Comparison of ENCODE assay signal across 8 cellular contexts in genomic region chr4:107931775-107932321, GRCh38. TPM values are rescaled to one million over a fixed set of nuclear protein-coding genes. Genes with fewer than 3 reads are reported as not detected.
A peak's percentile ranks its signal among the peaks of the same experiment; 100 is the strongest.
DNase-seq lines count a peak whose midpoint lies in the region; ATAC-seq and TF ChIP-seq lines count a peak whose summit lies in the region.

No MANE protein-coding gene starts in this region.

- H3K9me3 ChIP-seq in neuron (ENCODE audit: low read length): no peaks in the 10 kb centered on the region

- peaks cover 8% of the 10 kb centered on the region for H3K27me3 Mint-ChIP-seq in endothelial cell (ENCODE audit: unreplicated experiment)

- no peaks in the 10 kb centered on the region for H3K36me3 Mint-ChIP-seq in endothelial cell (ENCODE audit: low read depth, unreplicated experiment)

- ATAC-seq in GM19043 (IDR thresholded peaks at IDR 0.05; ENCODE audit: low read depth, unreplicated experiment): peak; percentile 19
- ATAC-seq in HG03139 (IDR thresholded peaks at IDR 0.05; ENCODE audit: unreplicated experiment): peak; percentile 23

- peak overlapping the region; percentile 99 for H2AFZ ChIP-seq in neuron (ENCODE audit: low read depth, low read length)

- peak; percentile 17 to 31 for DNase-seq in activated CD4-positive, alpha-beta T cell treated with anti-CD3 and anti-CD28 coated beads, Interleukin-2, amount 50 U/mL, for 4 hours
- DNase-seq in endothelial cell (ENCODE audit: low spot score) (peak; percentile 5), ureter (ENCODE audit: low spot score) (peak; percentile 44), GM19240 (ENCODE audit: insufficient read length, low spot score) (no peak), NCI-H1436 (lab: John Stamatoyannopoulos, UW) (no peak)

- H3K4me1 ChIP-seq in neuron (ENCODE audit: insufficient read depth, low read length): peaks cover 14% of the 10 kb centered on the region

- peaks cover 4% of the 10 kb centered on the region for H3K4me1 Mint-ChIP-seq in endothelial cell (ENCODE audit: unreplicated experiment)

- TF ChIP-seq CTCF in endothelial cell (IDR thresholded peaks at IDR 0.05; ENCODE audit: unreplicated experiment): no peak

- no peaks in the 10 kb centered on the region for H3K36me3 ChIP-seq in neuron (ENCODE audit: insufficient read depth, low read length)

- peak overlapping the region; percentile 78 for H3K4me3 Mint-ChIP-seq in endothelial cell (ENCODE audit: unreplicated experiment)

- no peak overlapping the region for H3K27ac Mint-ChIP-seq in endothelial cell (ENCODE audit: unreplicated experiment)

- H3K9me3 Mint-ChIP-seq in endothelial cell (ENCODE audit: unreplicated experiment): no peaks in the 10 kb centered on the region

- H3K4me3 ChIP-seq in neuron (ENCODE audit: low read length): peak overlapping the region; percentile 93

- no peaks in the 10 kb centered on the region for H3K27me3 ChIP-seq in neuron (ENCODE audit: insufficient read depth, low read length)

RNA-seq across cellular contexts. Expression of gene CYP2U1, which starts 0.5 kb away (rescaled TPM):
- 3.1 TPM for total RNA-seq in endothelial cell (ENCODE audit: unreplicated experiment)
- total RNA-seq in ureter: 6.7 TPM

RNA-seq across cellular contexts. Expression of gene HADH, which starts 57.8 kb away (rescaled TPM):
- total RNA-seq in endothelial cell (ENCODE audit: unreplicated experiment) (26.6 TPM), ureter (62.7 TPM)

Comparison
In these comparisons a context has a peak if more than half of its experiments do, and no peak if none do; other contexts are left out.
1. DNase-seq: peak in activated CD4-positive, alpha-beta T cell treated with anti-CD3 and anti-CD28 coated beads, Interleukin-2, amount 50 U/mL, for 4 hours (2 of 2), endothelial cell (single experiment) and ureter (single experiment); none in GM19240 (single experiment) and NCI-H1436 (single experiment).